1 cellular context compared by ENCODE assay signal in the genomic region with DNA sequence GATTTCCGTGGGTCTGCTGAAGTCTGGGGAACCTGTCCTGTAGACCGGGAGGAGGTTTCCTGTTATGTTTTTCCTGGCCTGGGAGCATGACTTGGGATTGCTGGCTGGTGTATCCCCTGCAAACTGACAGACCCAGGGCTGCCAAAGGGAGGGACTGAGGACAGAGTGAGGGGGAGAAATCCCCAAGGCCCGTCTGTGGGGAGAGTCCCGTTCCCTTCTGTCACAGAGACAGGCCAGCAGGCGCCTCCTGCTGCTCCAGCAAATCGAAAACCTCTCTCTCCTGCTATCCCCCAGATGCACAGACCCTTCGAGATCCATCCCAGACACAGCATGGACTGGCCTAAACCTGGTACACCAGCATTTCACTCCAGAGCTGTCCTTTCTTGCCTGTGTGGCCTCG.
TF ChIP-seq lines count a peak whose summit lies in the region.

No MANE protein-coding gene starts in this region.

TF ChIP-seq in K562, 482 proteins besides CTCF, POLR2A, EP300 and RAD21 (continued from another document):
- TF ChIP-seq ZNF134 (CRISPR knock-in tag; conservative IDR thresholded peaks at IDR 0.05) (no peak), MYNN (IDR thresholded peaks at IDR 0.05) (no peak), MYNN (CRISPR knock-in tag; IDR thresholded peaks at IDR 0.05) (no peak), ZNF583 (CRISPR knock-in tag; IDR thresholded peaks at IDR 0.05) (no peak), ZNF75A (CRISPR knock-in tag; IDR thresholded peaks at IDR 0.05) (no peak), ZNF175 (CRISPR knock-in tag; IDR thresholded peaks at IDR 0.05; ENCODE audit: low read depth) (no peak), HSF4 (CRISPR knock-in tag; IDR thresholded peaks at IDR 0.05; ENCODE audit: borderline replicate concordance) (no peak), FOXA3 (CRISPR knock-in tag; conservative IDR thresholded peaks at IDR 0.05 in 1 of 2, IDR thresholded peaks at IDR 0.05 in 1 of 2) (no peak), ELF2 (CRISPR knock-in tag; IDR thresholded peaks at IDR 0.05) (no peak), BRF1 (IDR thresholded peaks at IDR 0.05; ENCODE audit: borderline replicate concordance, extremely low read depth, insufficient read length) (no peak), MCM5 (IDR thresholded peaks at IDR 0.05; ENCODE audit: low read depth) (no peak), SREBF2 (CRISPR knock-in tag; IDR thresholded peaks at IDR 0.05) (no peak)
- TF ChIP-seq, protein P1, sequence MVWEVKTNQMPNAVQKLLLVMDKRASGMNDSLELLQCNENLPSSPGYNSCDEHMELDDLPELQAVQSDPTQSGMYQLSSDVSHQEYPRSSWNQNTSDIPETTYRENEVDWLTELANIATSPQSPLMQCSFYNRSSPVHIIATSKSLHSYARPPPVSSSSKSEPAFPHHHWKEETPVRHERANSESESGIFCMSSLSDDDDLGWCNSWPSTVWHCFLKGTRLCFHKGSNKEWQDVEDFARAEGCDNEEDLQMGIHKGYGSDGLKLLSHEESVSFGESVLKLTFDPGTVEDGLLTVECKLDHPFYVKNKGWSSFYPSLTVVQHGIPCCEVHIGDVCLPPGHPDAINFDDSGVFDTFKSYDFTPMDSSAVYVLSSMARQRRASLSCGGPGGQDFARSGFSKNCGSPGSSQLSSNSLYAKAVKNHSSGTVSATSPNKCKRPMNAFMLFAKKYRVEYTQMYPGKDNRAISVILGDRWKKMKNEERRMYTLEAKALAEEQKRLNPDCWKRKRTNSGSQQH (CRISPR knock-in tag; IDR thresholded peaks at IDR 0.05), result no peak
- TF ChIP-seq, protein P2, sequence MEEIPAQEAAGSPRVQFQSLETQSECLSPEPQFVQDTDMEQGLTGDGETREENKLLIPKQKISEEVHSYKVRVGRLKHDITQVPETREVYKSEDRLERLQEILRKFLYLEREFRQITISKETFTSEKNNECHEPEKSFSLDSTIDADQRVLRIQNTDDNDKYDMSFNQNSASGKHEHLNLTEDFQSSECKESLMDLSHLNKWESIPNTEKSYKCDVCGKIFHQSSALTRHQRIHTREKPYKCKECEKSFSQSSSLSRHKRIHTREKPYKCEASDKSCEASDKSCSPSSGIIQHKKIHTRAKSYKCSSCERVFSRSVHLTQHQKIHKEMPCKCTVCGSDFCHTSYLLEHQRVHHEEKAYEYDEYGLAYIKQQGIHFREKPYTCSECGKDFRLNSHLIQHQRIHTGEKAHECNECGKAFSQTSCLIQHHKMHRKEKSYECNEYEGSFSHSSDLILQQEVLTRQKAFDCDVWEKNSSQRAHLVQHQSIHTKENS (CRISPR knock-in tag; IDR thresholded peaks at IDR 0.05), result no peak
